5 cellular contexts compared by ENCODE assay signal in genomic region chr1:89440911-89441310, GRCh38.
"Had no signal": no experiment of that assay in that cellular context is flagged by ENCODE, and none has a peak within 500 bp of the region (broad histone marks: within the 10 kb centered on the region; RNA-seq: fewer than 3 reads in every experiment).

No MANE protein-coding gene starts in this region.

- DNase-seq: GM23248, GOT3, H7, HFFc6, KBM-7 had no signal
